ENCODE assay signal across 1 cellular context in genomic region chr19:29576043-29576442, GRCh38.
TF ChIP-seq lines count a peak whose summit lies in the region.

No MANE protein-coding gene starts in this region.

TF ChIP-seq in GM23338, 12 proteins besides CTCF, POLR2A, EP300 and RAD21 (continued from another document):
- TF ChIP-seq ZNF462 (CRISPR knock-in tag; IDR thresholded peaks at IDR 0.05) = no peak
- no peak for TF ChIP-seq EZH2phosphoT487 (IDR thresholded peaks at IDR 0.05; ENCODE audit: unreplicated experiment)
- TF ChIP-seq REST (IDR thresholded peaks at IDR 0.05; ENCODE audit: unreplicated experiment) = no peak
- no peak for TF ChIP-seq ZNF331 (CRISPR knock-in tag; IDR thresholded peaks at IDR 0.05; ENCODE audit: low read depth)
- no peak for TF ChIP-seq EZH2 (IDR thresholded peaks at IDR 0.05; ENCODE audit: low read depth, unreplicated experiment)
